ENCODE assay signal across 1 cellular context in genomic region chr3:50292924-50293801, GRCh38.
TF ChIP-seq lines count a peak whose summit lies in the region.

No MANE protein-coding gene starts in this region.

TF ChIP-seq in GM23338, 12 proteins besides CTCF, POLR2A, EP300 and RAD21 (continued from another document):
- TF ChIP-seq ZNF462 (CRISPR knock-in tag; IDR thresholded peaks at IDR 0.05) (no peak), ZNF114 (CRISPR knock-in tag; IDR thresholded peaks at IDR 0.05) (no peak), NANOG (IDR thresholded peaks at IDR 0.05; ENCODE audit: borderline replicate concordance) (no peak), CREB1 (CRISPR knock-in tag; IDR thresholded peaks at IDR 0.05; ENCODE audit: low read depth) (no peak), STAT1 (IDR thresholded peaks at IDR 0.05; ENCODE audit: unreplicated experiment) (no peak)
